In genomic region chr12:56127485-56127887, GRCh38 we compare ENCODE assay signal across 8 cellular contexts. TPM values are rescaled to one million over a fixed set of nuclear protein-coding genes. Genes with fewer than 3 reads are reported as not detected.
DNase-seq lines count a peak whose midpoint lies in the region; TF ChIP-seq lines count a peak whose summit lies in the region.

No MANE protein-coding gene starts in this region.

- no peak for TF ChIP-seq POLR2A in erythroblast (IDR thresholded peaks at IDR 0.05; ENCODE audit: low read length)

- H4K20me1 ChIP-seq in MM.1S (ENCODE audit: insufficient read depth, low read length) = no peaks in the 10 kb centered on the region

- H3K27ac ChIP-seq in MM.1S (ENCODE audit: low read length) = peak overlapping the region; percentile 90; the same call in 1 of the 2 replicates
- peak overlapping the region; percentile 82 to 86 for H3K27ac ChIP-seq in coronary artery

- peaks cover 32% of the 10 kb centered on the region for H3K79me2 ChIP-seq in MM.1S (ENCODE audit: low read length)

- peaks cover 49% of the 10 kb centered on the region for H3K4me1 Mint-ChIP-seq in nephron progenitor cell

- H3K27ac Mint-ChIP-seq in nephron progenitor cell = peak overlapping the region; percentile 80

- H3K9ac ChIP-seq in MM.1S (ENCODE audit: low read length) = peak overlapping the region; percentile 56

- TF ChIP-seq CTCF in BE2C (IDR thresholded peaks at IDR 0.05; ENCODE audit: low read depth, low read length) = no peak
- no peak for TF ChIP-seq CTCF in MM.1S (IDR thresholded peaks at IDR 0.05; ENCODE audit: low read length)
- TF ChIP-seq CTCF in coronary artery (IDR thresholded peaks at IDR 0.05) = no peak
- no peak for TF ChIP-seq CTCF in nephron progenitor cell (IDR thresholded peaks at IDR 0.05)

- H3F3A ChIP-seq in MM.1S (ENCODE audit: insufficient read depth, low read length) = peaks cover 23% of the 10 kb centered on the region

- H3K9me2 ChIP-seq in MM.1S (replicated peaks; ENCODE audit: insufficient read depth, low read length) = no peaks in the 10 kb centered on the region

- H3K4me3 ChIP-seq in BE2C (ENCODE audit: low read depth, low read length) = peak overlapping the region; percentile 57
- peak overlapping the region; percentile 54 for H3K4me3 ChIP-seq in MM.1S (ENCODE audit: low read length)
- peak overlapping the region; percentile 61 for H3K4me3 ChIP-seq in coronary artery

- H3K27me3 Mint-ChIP-seq in nephron progenitor cell (ENCODE audit: low read depth, poor library complexity) = peaks cover 3% of the 10 kb centered on the region

- H3K4me2 ChIP-seq in MM.1S (ENCODE audit: low read depth, low read length) = peak overlapping the region; percentile 97

- no peak for DNase-seq in BE2C
- DNase-seq in MM.1S = no peak
- no peak for DNase-seq in coronary artery (ENCODE audit: low spot score)
- DNase-seq in nephron progenitor cell = no peak
- DNase-seq in erythroblast (lab: John Stamatoyannopoulos, UW) = no peak
- no peak for DNase-seq in mucosa of gallbladder (ENCODE audit: low spot score)
- no peak for DNase-seq in cortex of kidney (lab: John Stamatoyannopoulos, UW)
- DNase-seq in DMS53 (lab: John Stamatoyannopoulos, UW) = no peak

- H3K4me1 ChIP-seq in BE2C (peaks cover 11% of the 10 kb centered on the region), MM.1S (ENCODE audit: low read length) (peaks cover 13% of the 10 kb centered on the region)

- H3K4me3 Mint-ChIP-seq in nephron progenitor cell = peak overlapping the region; percentile 92

- H3K36me3 ChIP-seq in BE2C = peaks cover 21% of the 10 kb centered on the region
- 0 out of 2 replicates have a peak, but pooled peaks cover 11% of the 10 kb centered on the region for H3K36me3 ChIP-seq in MM.1S (replicated peaks; ENCODE audit: insufficient read depth, low read length)

- H2AFZ ChIP-seq in MM.1S (ENCODE audit: low read length) = peak overlapping the region; percentile 13; the same call in 1 of the 2 replicates

- H3K9me3 ChIP-seq in BE2C (no peaks in the 10 kb centered on the region), MM.1S (replicated peaks; ENCODE audit: insufficient read depth, low read length) (no peaks in the 10 kb centered on the region)

- H3K36me3 Mint-ChIP-seq in nephron progenitor cell (ENCODE audit: low read depth) = peaks cover 23% of the 10 kb centered on the region

- no peaks in the 10 kb centered on the region for H3K27me3 ChIP-seq in BE2C
- H3K27me3 ChIP-seq in MM.1S (replicated peaks; ENCODE audit: insufficient read depth, low read length) = no peaks in the 10 kb centered on the region

- no peaks in the 10 kb centered on the region for H3K9me3 Mint-ChIP-seq in nephron progenitor cell

RNA-seq across cellular contexts. Expression of gene ESYT1, which starts 0.6 kb away (rescaled TPM):
- 22.8 TPM for polyA plus RNA-seq in BE2C (2012; ENCODE audit: insufficient read depth, insufficient read length, low read depth)
- 111 TPM for total RNA-seq in mucosa of gallbladder

RNA-seq across cellular contexts. Expression of gene ZC3H10, which starts 9.4 kb away (rescaled TPM):
- polyA plus RNA-seq in BE2C (2012; ENCODE audit: insufficient read depth, insufficient read length, low read depth) = 18.3 TPM
- total RNA-seq in mucosa of gallbladder = 5.4 TPM

RNA-seq across cellular contexts. Expression of gene RPL41, which starts 11.1 kb away (rescaled TPM):
- polyA plus RNA-seq in BE2C (2012; ENCODE audit: insufficient read depth, insufficient read length, low read depth) = 16,588 TPM
- total RNA-seq in mucosa of gallbladder = 2,534 TPM

RNA-seq across cellular contexts. Expression of gene PA2G4, which starts 23.1 kb away (rescaled TPM):
- 273 TPM for polyA plus RNA-seq in BE2C (2012; ENCODE audit: insufficient read depth, insufficient read length, low read depth)
- total RNA-seq in mucosa of gallbladder = 64.9 TPM

RNA-seq across cellular contexts. Expression of gene MYL6B, which starts 24.9 kb away (rescaled TPM):
- polyA plus RNA-seq in BE2C (2012; ENCODE audit: insufficient read depth, insufficient read length, low read depth) = 334 TPM
- total RNA-seq in mucosa of gallbladder = 53.7 TPM
